14 cellular contexts compared by ENCODE assay signal in genomic region chr14:101825797-101826196, GRCh38.
DNase-seq lines count a peak whose midpoint lies in the region; ATAC-seq and TF ChIP-seq lines count a peak whose summit lies in the region.
"Had no signal": no experiment of that assay in that cellular context is flagged by ENCODE, and none has a peak within 500 bp of the region (broad histone marks: within the 10 kb centered on the region; RNA-seq: fewer than 3 reads in every experiment).

No MANE protein-coding gene starts in this region.

- no peaks in the 10 kb centered on the region for H3K9me3 ChIP-seq in esophagus muscularis mucosa
- no peaks in the 10 kb centered on the region for H3K9me3 ChIP-seq in spleen

- no peak for TF ChIP-seq CTCF in GM06990 (IDR thresholded peaks at IDR 0.05; ENCODE audit: insufficient read depth, low read length, poor library complexity, severe bottlenecking)
- no peak for TF ChIP-seq CTCF in esophagus muscularis mucosa (IDR thresholded peaks at IDR 0.05)
- TF ChIP-seq CTCF in spleen (IDR thresholded peaks at IDR 0.05 in 8 of 11, conservative IDR thresholded peaks at IDR 0.05 in 3 of 11): no peak
- TF ChIP-seq CTCF in GM20000 (IDR thresholded peaks at IDR 0.05; ENCODE audit: extremely low read depth, missing control alignments): no peak

- H3K27me3 ChIP-seq in GM06990 (replicated peaks; ENCODE audit: control insufficient read depth, insufficient read depth, low read length): no peaks in the 10 kb centered on the region
- H3K27me3 ChIP-seq in esophagus muscularis mucosa: no peaks in the 10 kb centered on the region
- no peaks in the 10 kb centered on the region for H3K27me3 ChIP-seq in spleen (replicated peaks in 1 of 7)

- H3K27ac ChIP-seq in esophagus muscularis mucosa (replicated peaks in 1 of 4) (peak overlapping the region; percentile 87 to 91 (median 90)), spleen (peak overlapping the region; percentile 63 to 100 (median 94))
- H3K27ac ChIP-seq: GM23248 had no signal

- no peak for ATAC-seq in HG02798 (IDR thresholded peaks at IDR 0.05; ENCODE audit: poor library complexity, unreplicated experiment)
- ATAC-seq in HG03159 (IDR thresholded peaks at IDR 0.05; ENCODE audit: unreplicated experiment): no peak
- no peak for ATAC-seq in HG02759 (IDR thresholded peaks at IDR 0.05; ENCODE audit: unreplicated experiment)

- H3K36me3 ChIP-seq in GM06990 (ENCODE audit: control insufficient read depth, insufficient read depth, low read length): peaks cover 4% of the 10 kb centered on the region
- peaks cover 0 to 10% (median 0%) of the 10 kb centered on the region in 4 donors for H3K36me3 ChIP-seq in esophagus muscularis mucosa
- peaks cover 0 to 37% (median 13%) of the 10 kb centered on the region in 6 donors for H3K36me3 ChIP-seq in spleen

- peak overlapping the region; percentile 68 for H3K4me3 ChIP-seq in GM06990 (replicated peaks; ENCODE audit: low read depth, low read length)
- H3K4me3 ChIP-seq in esophagus muscularis mucosa: no peak overlapping the region
- H3K4me3 ChIP-seq in spleen: peak overlapping the region in 4 of 8 donors; percentile 4 to 65 (median 24)
- H3K4me3 ChIP-seq: GM23248 had no signal

- H3K4me1 ChIP-seq in esophagus muscularis mucosa (peaks cover 41 to 90% (median 87%) of the 10 kb centered on the region in 4 donors), spleen (peaks cover 41 to 100% (median 94%) of the 10 kb centered on the region in 6 donors)

- TF ChIP-seq EP300 in esophagus muscularis mucosa (IDR thresholded peaks at IDR 0.05): no peak

- intact Hi-C loops in esophagus muscularis mucosa (cut with DNase I): no loop called here
- intact Hi-C loops in spleen (cut with DNase I; ENCODE audit: low total_unique reads): no loop called here

- DNase-seq in GM06990 (ENCODE audit: extremely low read depth, insufficient read length) (no peak), NAMALWA (ENCODE audit: low spot score) (peak; percentile 42), esophagus muscularis mucosa (ENCODE audit: extremely low spot score) (no peak), spleen (no peak), GM20000 (ENCODE audit: low spot score) (no peak)
- DNase-seq: cortex of kidney; DMS79; GM23248; hippocampal formation; NCI-H82; stimulated activated CD4-positive, alpha-beta T cell treated with anti-CD3 and anti-CD28 coated beads, Interleukin-1b, Interleukin-23, amount 100 ng/mL, for 48 hours had no signal

- 86% methylated on average over 3 of the region's 3 CpGs for WGBS in esophagus muscularis mucosa
- 56 to 78% (median 66%) methylated on average over 3 of the region's 3 CpGs for WGBS in spleen, 5 donors

- TF ChIP-seq POLR2A in esophagus muscularis mucosa (IDR thresholded peaks at IDR 0.05; ENCODE audit: low read depth) (no peak), spleen (IDR thresholded peaks at IDR 0.05) (no peak)
